In the genomic region with DNA sequence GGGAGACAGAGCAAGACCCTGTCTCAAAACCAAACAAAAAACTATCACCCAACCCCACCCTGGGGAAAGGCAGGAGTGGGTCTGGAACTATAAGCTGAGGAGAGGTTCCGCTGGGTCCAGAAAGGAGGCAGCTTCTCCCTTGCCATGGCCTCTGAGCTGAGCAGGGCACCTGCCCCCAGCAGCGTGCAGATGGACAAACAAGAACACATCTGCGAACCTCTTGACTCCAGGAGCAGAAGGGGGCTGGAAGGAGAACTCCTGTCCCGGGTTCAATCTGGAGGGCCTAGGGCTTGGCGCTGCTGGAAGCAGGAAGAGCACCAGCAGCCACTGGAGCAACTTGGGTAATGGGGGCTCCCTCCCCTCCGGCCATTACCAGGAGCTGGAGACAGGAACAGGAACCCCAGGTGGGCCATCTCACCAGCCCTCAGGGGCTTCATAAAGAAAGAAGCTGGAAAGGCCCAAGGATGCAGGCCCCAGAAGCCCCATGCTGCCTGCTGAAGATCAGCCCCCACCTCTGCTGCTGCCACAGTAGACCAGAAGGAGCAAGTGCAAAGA, we compare ENCODE assay signal across 19 cellular contexts. TPM values are rescaled to one million over a fixed set of nuclear protein-coding genes. Genes with fewer than 3 reads are reported as not detected.
DNase-seq lines count a peak whose midpoint lies in the region; ATAC-seq, FAIRE-seq and TF ChIP-seq lines count a peak whose summit lies in the region.
"Had no signal": no experiment of that assay in that cellular context is flagged by ENCODE, and none has a peak within 500 bp of the region (broad histone marks: within the 10 kb centered on the region; RNA-seq: fewer than 3 reads in every experiment).

No MANE protein-coding gene starts in this region.

- dilution Hi-C loops in keratinocyte (cut with MboI; ENCODE audit: extremely low pct_ligation_motif_present, low sequenced_read_pairs), result no loop called here

- H3K4me1 ChIP-seq in heart right ventricle (peaks cover 0 to 19% (median 0%) of the 10 kb centered on the region in 9 donors), K562 (replicated peaks in 1 of 2; ENCODE audit: control insufficient read depth in 2 of 2, insufficient read depth in 2 of 2, low read length in 2 of 2) (no peaks in the 10 kb centered on the region; a peak in 1 of 5 replicates), keratinocyte (ENCODE audit: control insufficient read depth, extremely low read depth, insufficient read depth, low read length) (peaks cover 36% of the 10 kb centered on the region), HAP-1 (no peaks in the 10 kb centered on the region)

- no peak for TF ChIP-seq RAD21 in K562 (CRISPR knock-in tag; conservative IDR thresholded peaks at IDR 0.05 in 1 of 2, IDR thresholded peaks at IDR 0.05 in 1 of 2)

- H3K9me1 ChIP-seq in K562 (ENCODE audit: control insufficient read depth, insufficient read depth, low read length), result no peaks in the 10 kb centered on the region
- H3K9me1 ChIP-seq in keratinocyte (ENCODE audit: control insufficient read depth, extremely low read depth, insufficient read depth, low read length), result no peaks in the 10 kb centered on the region

- TF ChIP-seq POLR2A in K562 (conservative IDR thresholded peaks at IDR 0.05), result no peak

- H3K27ac ChIP-seq in heart right ventricle (no peak overlapping the region), K562 (ENCODE audit: extremely low read depth, low read depth, low read length) (no peak overlapping the region), keratinocyte (ENCODE audit: control insufficient read depth, insufficient read depth, low read length) (peak overlapping the region; percentile 83)

- H3K79me2 ChIP-seq in K562 (ENCODE audit: control insufficient read depth, insufficient read depth, low read length) (no peaks in the 10 kb centered on the region), keratinocyte (ENCODE audit: control insufficient read depth, insufficient read depth, low read length) (no peaks in the 10 kb centered on the region)

- peaks cover 0 to 4% (median 0%) of the 10 kb centered on the region in 11 donors for H3K9me3 ChIP-seq in heart right ventricle
- no peaks in the 10 kb centered on the region for H3K9me3 ChIP-seq in K562 (replicated peaks; ENCODE audit: control insufficient read depth, insufficient read depth, low read depth, low read length)
- H3K9me3 ChIP-seq in keratinocyte (ENCODE audit: control insufficient read depth, low read depth, low read length), result no peaks in the 10 kb centered on the region
- H3K9me3 ChIP-seq in HAP-1, result no peaks in the 10 kb centered on the region

- FAIRE-seq in K562 (lab: Jason Lieb, UNC) (no peak), keratinocyte (lab: Jason Lieb, UNC) (no peak)
- FAIRE-seq: D721Med, G401.6, GM12891 had no signal

- H3K27me3 ChIP-seq in heart right ventricle (no peaks in the 10 kb centered on the region), K562 (ENCODE audit: control insufficient read depth in 2 of 2, insufficient read depth in 2 of 2, low read length in 2 of 2) (peaks cover 13 to 54% of the 10 kb centered on the region in 2 experiments), keratinocyte (ENCODE audit: control insufficient read depth, extremely low read depth, insufficient read depth, low read length) (no peaks in the 10 kb centered on the region), HAP-1 (ENCODE audit: low read depth) (no peaks in the 10 kb centered on the region)

- ATAC-seq in Right ventricle myocardium superior (ENCODE audit: poor library complexity), result no peak
- ATAC-seq in heart right ventricle, result no peak
- ATAC-seq in K562, result no peak
- ATAC-seq in GM18520 (IDR thresholded peaks at IDR 0.05; ENCODE audit: unreplicated experiment), result no peak
- ATAC-seq: CD8-positive, alpha-beta T cell; GM23338 had no signal

- in situ Hi-C loops in K562 (cut with MboI), result no loop called here
- in situ Hi-C loops in HAP-1 (cut with MboI; ENCODE audit: low sequenced_read_pairs), result no loop called here

- TF ChIP-seq EP300 in K562 (IDR thresholded peaks at IDR 0.05; ENCODE audit: low read length), result no peak

- H3K4me3 ChIP-seq in heart right ventricle, result no peak overlapping the region
- no peak overlapping the region for H3K4me3 ChIP-seq in K562
- H3K4me3 ChIP-seq in keratinocyte (ENCODE audit: control insufficient read depth in 2 of 3, extremely low read depth in 1 of 3, insufficient read depth in 2 of 3, low read depth in 1 of 3, low read length in 3 of 3), result no peak overlapping the region
- no peak overlapping the region for H3K4me3 ChIP-seq in HAP-1
- H3K4me3 ChIP-seq: GM23338 had no signal

- CTCF ChIA-PET in K562 (lab: Yijun Ruan, JAX; ENCODE audit: low intra/inter-chr PET ratio), result no interaction called here

- BruUV-seq in K562 (replicated peaks; lab: Mats Ljungman, UMichigan), result no TSS peak

- H2AFZ ChIP-seq in K562 (ENCODE audit: low read depth, low read length) (no peak overlapping the region), keratinocyte (ENCODE audit: control insufficient read depth, low read length) (no peak overlapping the region)
- H2AFZ ChIP-seq: GM23338 had no signal

- WGBS in heart right ventricle, 2 donors, result 87 to 95% methylated on average over 6 of the region's 6 CpGs
- 12% methylated on average over 6 of the region's 6 CpGs for WGBS in K562 (ENCODE audit: insufficient coverage, low coverage, missing lambda C conversion rate)

- intact Hi-C loops in Right ventricle myocardium superior (cut with DNase I), result no loop called here
- intact Hi-C loops in heart right ventricle (cut with DNase I), result no loop called here
- intact Hi-C loops in K562 (cut with micrococcal nuclease), result no loop called here

- POLR2A ChIA-PET in K562 (lab: Yijun Ruan, JAX), result interaction anchor here (1.4 to 1.6 kb wide), 2 partner anchors 15 to 17 kb away, joined by 3 read pairs; no protein-coding TSS in a partner anchor

- no peak overlapping the region for H3K4me2 ChIP-seq in K562 (ENCODE audit: insufficient read depth, low read length)
- peak overlapping the region; percentile 8 for H3K4me2 ChIP-seq in keratinocyte (ENCODE audit: control insufficient read depth, extremely low read depth, insufficient read depth, low read depth, low read length)
- H3K4me2 ChIP-seq: GM23338 had no signal

- TF ChIP-seq CTCF in heart right ventricle (IDR thresholded peaks at IDR 0.05), result no peak
- no peak for TF ChIP-seq CTCF in K562 (IDR thresholded peaks at IDR 0.05 in 2 of 3, conservative IDR thresholded peaks at IDR 0.05 in 1 of 3; ENCODE audit: insufficient read depth in 2 of 3, low read depth in 1 of 3, low read length in 3 of 3)
- no peak for TF ChIP-seq CTCF in keratinocyte (optimal IDR thresholded peaks at IDR 0.05 in 1 of 3, IDR thresholded peaks at IDR 0.05 in 1 of 3, conservative IDR thresholded peaks at IDR 0.05 in 1 of 3; ENCODE audit: extremely low read depth in 1 of 3, insufficient read depth in 2 of 3, low read length in 3 of 3)

- H3K9ac ChIP-seq in K562 (ENCODE audit: insufficient read depth in 1 of 2, low read depth in 2 of 2, low read length in 2 of 2) (no peak overlapping the region), keratinocyte (ENCODE audit: control insufficient read depth, extremely low read depth, insufficient read depth, low read length) (peak overlapping the region; percentile 59)

- H4K20me1 ChIP-seq in K562 (replicated peaks; ENCODE audit: control insufficient read depth, insufficient read depth, low read length) (0 out of 2 replicates have a peak, but pooled peaks cover 4% of the 10 kb centered on the region), keratinocyte (ENCODE audit: control insufficient read depth, extremely low read depth, insufficient read depth, low read length) (no peaks in the 10 kb centered on the region)

- peak; percentile 15 for DNase-seq in Right ventricle myocardium superior
- no peak for DNase-seq in heart right ventricle
- DNase-seq in K562 (ENCODE audit: extremely low read depth in 1 of 4, low spot score in 3 of 4), result no peak
- DNase-seq in keratinocyte (ENCODE audit: low read depth, low spot score), result no peak
- DNase-seq in activated effector memory CD4-positive, alpha-beta T cell treated with anti-CD3 and anti-CD28 coated beads, Interleukin-2, amount 50 U/mL, for 16 hours, result no peak
- no peak for DNase-seq in HAP-1 (ENCODE audit: low spot score in 2 of 2)
- DNase-seq in AG20443 (ENCODE audit: low spot score), result no peak
- DNase-seq: 8988T; C1 segment of cervical spinal cord; CD8-positive, alpha-beta T cell; COR-L47; DMS153; DMS79 treated with DMSO at 0.1 percent for 48 hours; H7 had no signal

- H3K36me3 ChIP-seq in heart right ventricle (no peaks in the 10 kb centered on the region), K562 (ENCODE audit: control insufficient read depth, insufficient read depth, low read length) (no peaks in the 10 kb centered on the region), keratinocyte (ENCODE audit: control insufficient read depth in 2 of 2, extremely low read depth in 1 of 2, insufficient read depth in 2 of 2, low read length in 2 of 2) (no peaks in the 10 kb centered on the region), HAP-1 (replicated peaks) (no peaks in the 10 kb centered on the region)

RNA-seq across cellular contexts. Expression of a gene that starts 19.0 kb away (rescaled TPM):
- total RNA-seq in Right ventricle myocardium superior, result 146 TPM
- 100 to 1,000 TPM in 9 of 10 donors, 10 to 100 TPM in 1; 95.5 to 205 (median 148) TPM for total RNA-seq in heart right ventricle
- 100 to 1,000 TPM in 1 of 2 donors, 10 to 100 TPM in 1; 44.3 to 144 TPM for polyA plus RNA-seq in heart right ventricle
- total RNA-seq in K562 (2011; cell fraction: chromatin; rRNA removed; ENCODE audit: low replicate concordance), result 96.3 and 215 TPM in 2 replicates
- total RNA-seq in K562 (2011; cell fraction: nucleolus; rRNA removed), result 144 and 155 TPM in 2 replicates
- total RNA-seq in K562 (2011; cell fraction: nucleoplasm; rRNA removed), result 118 and 119 TPM in 2 replicates
- total RNA-seq in K562 (2014; rRNA removed), result 53.4 and 69.8 TPM in 2 replicates
- 97.7 and 108 TPM in 2 replicates for total RNA-seq in K562 (2014; rRNA removed; fragmentation: Illumina TruSeq; extraction: Trizol)
- total RNA-seq in K562 (2015; rRNA removed; fragmentation: Illumina TruSeq; extraction: Trizol), result 117 and 119 TPM in 2 replicates
- total RNA-seq in K562 (2021), result 235 and 239 TPM in 2 replicates
- polyA plus RNA-seq in K562 (2011; rRNA removed), result 148 and 175 TPM in 2 replicates
- polyA plus RNA-seq in K562 (2011; cell fraction: cytosol; rRNA removed), result 202 and 255 TPM in 2 replicates
- polyA plus RNA-seq in K562 (2011; cell fraction: nucleus; rRNA removed), result 198 and 337 TPM in 2 replicates
- polyA plus RNA-seq in K562 (2012), result 180 and 222 TPM in 2 replicates
- 250 and 287 TPM in 2 replicates for polyA plus RNA-seq in K562 (2014; fragmentation: Illumina TruSeq; extraction: Trizol)
- polyA plus RNA-seq in K562 (2014; fragmentation: Nextera tagmentation; extraction: Ambion mirVana), result 10 to 100 TPM; 40.9 to 51.1 TPM
- 154 and 168 TPM in 2 replicates for polyA plus RNA-seq in K562 (2014; rRNA removed)
- polyA minus RNA-seq in K562 (2011; rRNA and poly(A)+ RNA removed), result 91.8 and 131 TPM in 2 replicates
- polyA minus RNA-seq in K562 (2011; cell fraction: cytosol; rRNA and poly(A)+ RNA removed), result 98.9 and 104 TPM in 2 replicates
- 116 and 136 TPM in 2 replicates for polyA minus RNA-seq in K562 (2011; cell fraction: nucleus; rRNA and poly(A)+ RNA removed)
- 69.1 to 124 TPM (median 71.3 TPM) in 3 replicates for polyA plus RNA-seq in keratinocyte
- 132 TPM for polyA plus RNA-seq in keratinocyte (2011; ENCODE audit: low read depth)
- polyA plus RNA-seq in keratinocyte (2011; cell fraction: cytosol; rRNA removed), result 97.5 and 105 TPM in 2 replicates
- 177 and 186 TPM in 2 replicates for polyA plus RNA-seq in keratinocyte (2011; cell fraction: nucleus; rRNA removed)
- 79.7 and 311 TPM in 2 replicates for polyA plus RNA-seq in keratinocyte (2012; ENCODE audit: low replicate concordance)
- 69.4 to 302 TPM (median 83.7 TPM) in 3 replicates for polyA minus RNA-seq in keratinocyte
- 61.2 TPM for polyA minus RNA-seq in keratinocyte (2011; cell fraction: cytosol; rRNA and poly(A)+ RNA removed)
- polyA minus RNA-seq in keratinocyte (2011; cell fraction: nucleus; rRNA and poly(A)+ RNA removed), result 70.6 and 70.8 TPM in 2 replicates
